In the genomic region with DNA sequence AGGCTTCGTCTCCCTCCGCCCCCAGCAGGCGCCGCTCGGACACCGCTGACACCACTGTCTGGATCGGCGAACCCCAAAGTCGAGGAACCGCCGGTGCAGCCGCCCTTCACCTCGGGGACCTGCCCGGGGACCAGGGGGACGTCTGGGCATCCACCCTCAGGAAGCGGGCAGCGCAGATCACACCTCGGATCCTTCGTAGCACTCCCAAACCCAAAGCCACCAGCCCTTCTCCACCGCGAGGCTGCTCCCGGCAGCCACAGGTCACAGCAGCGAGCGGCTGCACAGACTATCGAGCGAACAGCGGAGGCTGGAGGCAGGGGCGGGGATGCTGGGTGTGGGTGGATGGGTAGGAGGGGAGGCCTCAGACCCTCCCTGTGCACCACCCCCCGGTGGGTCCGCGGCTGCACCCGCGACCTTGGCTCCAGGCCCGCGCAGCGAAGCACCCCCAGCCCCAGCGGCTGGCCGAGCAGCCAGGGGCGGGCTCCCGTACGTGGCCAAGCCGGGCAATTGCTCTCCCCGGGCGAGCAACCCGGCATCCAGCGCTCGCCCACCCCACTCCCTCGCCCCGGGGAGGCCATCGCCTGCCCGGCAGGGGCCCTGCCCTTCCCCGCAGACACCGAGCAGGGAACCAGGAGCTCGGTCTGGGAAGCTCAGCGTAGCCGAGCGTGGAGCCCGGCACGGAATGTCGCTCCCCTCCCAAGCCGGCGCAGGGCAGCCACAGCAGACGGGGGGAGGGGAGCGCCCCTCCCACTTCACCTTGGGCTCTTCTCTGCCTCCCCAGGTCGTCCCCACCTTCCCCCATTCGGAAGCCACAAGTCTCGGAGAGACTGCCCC, we compare ENCODE assay signal across 8 cellular contexts. TPM values are rescaled to one million over a fixed set of nuclear protein-coding genes. Genes with fewer than 3 reads are reported as not detected.
DNase-seq lines count a peak whose midpoint lies in the region; ATAC-seq and TF ChIP-seq lines count a peak whose summit lies in the region.

No MANE protein-coding gene starts in this region.

- in situ Hi-C loops in G401 (cut with HindIII; ENCODE audit: low sequenced_read_pairs) (no loop called here), gastrocnemius medialis (cut with MboI; ENCODE audit: low sequenced_read_pairs in 4 of 4) (no loop called here)

- peak; percentile 12 for DNase-seq in G401 (ENCODE audit: low spot score)
- DNase-seq in NCI-H345 (lab: John Stamatoyannopoulos, UW) = peak; percentile 78
- DNase-seq in activated naive CD4-positive, alpha-beta T cell treated with anti-CD3 and anti-CD28 coated beads, Interleukin-2, amount 50 U/mL, for 72 hours (ENCODE audit: low spot score in 2 of 2) = peak in 1 of 2 donors; percentile 28
- DNase-seq in iPS DF 6.9 (ENCODE audit: low read depth, low spot score) = no peak
- DNase-seq in gastrocnemius medialis = no peak
- no peak for DNase-seq in omental fat pad (ENCODE audit: low spot score)

- H3K27ac ChIP-seq in iPS DF 6.9 (ENCODE audit: low read length) = no peak overlapping the region
- no peak overlapping the region for H3K27ac ChIP-seq in gastrocnemius medialis

- intact Hi-C loops in gastrocnemius medialis (cut with DNase I; ENCODE audit: low total_unique reads) = no loop called here

- ATAC-seq in activated naive CD4-positive, alpha-beta T cell treated with anti-CD3 and anti-CD28 coated beads, Interleukin-2, amount 50 U/mL, for 72 hours = peak; percentile 56 to 64
- ATAC-seq in gastrocnemius medialis (no peak), omental fat pad (ENCODE audit: low FRiP score) (no peak), GM21526 (IDR thresholded peaks at IDR 0.05; ENCODE audit: low FRiP score, unreplicated experiment) (no peak), GM18519 (IDR thresholded peaks at IDR 0.05; ENCODE audit: low FRiP score, unreplicated experiment) (no peak)

- peaks cover 15% of the 10 kb centered on the region; the same call in 1 of the 2 replicates for H3K27me3 ChIP-seq in iPS DF 6.9 (ENCODE audit: control insufficient read depth, insufficient read depth, low read length)
- H3K27me3 ChIP-seq in gastrocnemius medialis = peaks cover 5 to 24% (median 22%) of the 10 kb centered on the region in 3 donors

- no peaks in the 10 kb centered on the region for H3K9me3 ChIP-seq in iPS DF 6.9 (ENCODE audit: control insufficient read depth, insufficient read depth, low read length)
- no peaks in the 10 kb centered on the region for H3K9me3 ChIP-seq in gastrocnemius medialis

- H3K36me3 Mint-ChIP-seq in activated naive CD4-positive, alpha-beta T cell treated with anti-CD3 and anti-CD28 coated beads, Interleukin-2, amount 50 U/mL, for 72 hours = no peaks in the 10 kb centered on the region

- H3K9me3 Mint-ChIP-seq in activated naive CD4-positive, alpha-beta T cell treated with anti-CD3 and anti-CD28 coated beads, Interleukin-2, amount 50 U/mL, for 72 hours = no peaks in the 10 kb centered on the region

- H3K4me3 ChIP-seq in iPS DF 6.9 (ENCODE audit: low read length) (peak overlapping the region; percentile 64; the same call in 1 of the 2 replicates), gastrocnemius medialis (peak overlapping the region; percentile 41 to 54 (median 52))

- no CpG with 5 or more reads among the region's 67 CpGs for WGBS in iPS DF 6.9 (ENCODE audit: insufficient coverage, insufficient read length)

- H3K27ac Mint-ChIP-seq in activated naive CD4-positive, alpha-beta T cell treated with anti-CD3 and anti-CD28 coated beads, Interleukin-2, amount 50 U/mL, for 72 hours = no peak overlapping the region

- peaks cover 2% of the 10 kb centered on the region; the same call in 1 of the 2 replicates for H3K4me1 ChIP-seq in iPS DF 6.9 (ENCODE audit: control insufficient read depth, insufficient read depth, low read length)
- peaks cover 0 to 16% of the 10 kb centered on the region in 2 donors for H3K4me1 ChIP-seq in gastrocnemius medialis

- H3K36me3 ChIP-seq in iPS DF 6.9 (ENCODE audit: control insufficient read depth, insufficient read depth, low read length) (no peaks in the 10 kb centered on the region), gastrocnemius medialis (no peaks in the 10 kb centered on the region)

- no peak for TF ChIP-seq POLR2A in gastrocnemius medialis (IDR thresholded peaks at IDR 0.05)

- TF ChIP-seq CTCF in gastrocnemius medialis (IDR thresholded peaks at IDR 0.05 in 4 of 5, conservative IDR thresholded peaks at IDR 0.05 in 1 of 5) = no peak
- TF ChIP-seq CTCF in omental fat pad (IDR thresholded peaks at IDR 0.05) = no peak

RNA-seq across cellular contexts. Expression of gene SDK2, which starts 1.0 kb away (rescaled TPM):
- total RNA-seq in G401 (2014; rRNA removed; shearing (Covaris generic)) = under 0.01 and 0.10 TPM in 2 replicates
- total RNA-seq in activated naive CD4-positive, alpha-beta T cell treated with anti-CD3 and anti-CD28 coated beads, Interleukin-2, amount 50 U/mL, for 72 hours = 1 to 10 TPM in 1 of 2 donors, under 1 TPM in 1; 0.66 to 1.5 TPM
- total RNA-seq in gastrocnemius medialis = under 1 TPM; 0.02 to 0.31 (median 0.13) TPM
- 1 to 10 TPM in 1 of 4 donors, under 1 TPM in 3; 0.46 to 1.4 (median 0.64) TPM for total RNA-seq in omental fat pad

Comparison
In these comparisons a context has a peak if more than half of its experiments do, and no peak if none do; other contexts are left out.
1. DNase-seq: peak in G401 (single experiment) and NCI-H345 (single experiment); none in iPS DF 6.9 (single experiment), gastrocnemius medialis (0 of 2) and omental fat pad (single experiment).
2. ATAC-seq: peak in activated naive CD4-positive, alpha-beta T cell treated with anti-CD3 and anti-CD28 coated beads, Interleukin-2, amount 50 U/mL, for 72 hours (2 of 2); none in gastrocnemius medialis (0 of 2), omental fat pad (single experiment), GM21526 (single experiment) and GM18519 (single experiment).